In the genomic region with DNA sequence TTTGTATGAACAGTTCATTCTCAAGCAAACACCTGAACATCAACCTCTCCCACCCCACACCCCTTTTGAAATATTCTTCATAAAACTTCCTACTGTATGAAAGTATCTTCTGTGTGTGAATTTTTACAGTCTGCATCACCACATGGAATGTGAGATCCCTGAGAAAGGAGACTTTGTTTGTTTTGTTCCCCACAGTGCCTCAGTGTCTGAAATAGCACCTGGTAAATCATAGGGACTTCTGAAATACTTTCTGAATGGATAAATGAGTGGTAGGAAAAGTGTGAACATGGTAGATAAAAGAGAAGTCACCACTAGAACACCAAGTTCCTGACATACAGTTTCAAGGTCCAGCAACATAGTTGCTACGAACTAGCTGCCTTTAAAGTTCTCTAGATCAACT, we compare ENCODE assay signal across 14 cellular contexts. TPM values are rescaled to one million over a fixed set of nuclear protein-coding genes. Genes with fewer than 3 reads are reported as not detected.
DNase-seq lines count a peak whose midpoint lies in the region; ATAC-seq, FAIRE-seq and TF ChIP-seq lines count a peak whose summit lies in the region.
"Had no signal": no experiment of that assay in that cellular context is flagged by ENCODE, and none has a peak within 500 bp of the region (broad histone marks: within the 10 kb centered on the region; RNA-seq: fewer than 3 reads in every experiment).

No MANE protein-coding gene starts in this region.

- no peak for ATAC-seq in HG02852 (IDR thresholded peaks at IDR 0.05; ENCODE audit: unreplicated experiment)

- DNase-seq in M059J (ENCODE audit: low read depth) (peak; percentile 48), bronchial epithelial cell (ENCODE audit: low read depth) (peak; percentile 62), kidney epithelial cell (ENCODE audit: low read depth) (peak; percentile 37), smooth muscle cell of the brain vasculature (ENCODE audit: low read depth, low spot score) (peak; percentile 17), NCI-H1105 treated with DMSO at 0.1 percent for 48 hours (lab: John Stamatoyannopoulos, UW) (no peak), NCI-H1930 (lab: John Stamatoyannopoulos, UW) (no peak)
- DNase-seq: CD8-positive, alpha-beta memory T cell; DND-41; NCI-H1436 treated with DMSO at 0.1 percent for 48 hours; NCI-H446 treated with DMSO at 0.1 percent for 48 hours; NCI-H748 treated with DMSO at 0.1 percent for 48 hours had no signal

- H3K4me3 ChIP-seq in bronchial epithelial cell (ENCODE audit: low read depth, low read length) (no peak overlapping the region), kidney epithelial cell (ENCODE audit: low read depth, low read length) (no peak overlapping the region)
- H3K4me3 ChIP-seq: BLaER1 had no signal

- TF ChIP-seq CTCF in bronchial epithelial cell (IDR thresholded peaks at IDR 0.05; ENCODE audit: insufficient read depth, low read length, severe bottlenecking): no peak
- no peak for TF ChIP-seq CTCF in kidney epithelial cell (IDR thresholded peaks at IDR 0.05; ENCODE audit: insufficient read depth, low read length, poor library complexity, severe bottlenecking)

- no peak for FAIRE-seq in bronchial epithelial cell (lab: Jason Lieb, UNC)
- FAIRE-seq: H1 had no signal

- H3K27me3 ChIP-seq in bronchial epithelial cell (ENCODE audit: control insufficient read depth, insufficient read depth, low read length): no peaks in the 10 kb centered on the region
- no peaks in the 10 kb centered on the region for H3K27me3 ChIP-seq in kidney epithelial cell (ENCODE audit: control insufficient read depth, insufficient read depth, low read length)
- H3K27me3 ChIP-seq: BLaER1 had no signal

- H3K36me3 ChIP-seq in bronchial epithelial cell (ENCODE audit: control insufficient read depth, insufficient read depth, low read length) (no peaks in the 10 kb centered on the region), kidney epithelial cell (ENCODE audit: control insufficient read depth, insufficient read depth, low read length) (no peaks in the 10 kb centered on the region)
- H3K36me3 ChIP-seq: BLaER1 had no signal

RNA-seq across cellular contexts. Expression of a gene that starts 1.6 kb away (rescaled TPM):
- total RNA-seq in M059J (2014; rRNA removed; shearing (Covaris generic)): not detected in 2 replicates
- total RNA-seq in bronchial epithelial cell: not detected in 2 replicates
- not detected in 2 replicates for total RNA-seq in kidney epithelial cell
- total RNA-seq: CD8-positive, alpha-beta memory T cell; H1 had no signal

Comparison
In these comparisons a context has a peak if more than half of its experiments do, and no peak if none do; other contexts are left out.
1. DNase-seq: peak in M059J (single experiment), bronchial epithelial cell (single experiment), kidney epithelial cell (single experiment) and smooth muscle cell of the brain vasculature (single experiment); none in NCI-H1105 treated with DMSO at 0.1 percent for 48 hours (single experiment) and NCI-H1930 (0 of 2).